ENCODE assay signal across 16 cellular contexts in genomic region chr2:72913531-72914225, GRCh38. TPM values are rescaled to one million over a fixed set of nuclear protein-coding genes. Genes with fewer than 3 reads are reported as not detected.
A peak's percentile ranks its signal among the peaks of the same experiment; 100 is the strongest.
DNase-seq lines count a peak whose midpoint lies in the region; ATAC-seq, FAIRE-seq and TF ChIP-seq lines count a peak whose summit lies in the region.
"Had no signal": no experiment of that assay in that cellular context is flagged by ENCODE, and none has a peak within 500 bp of the region (broad histone marks: within the 10 kb centered on the region; RNA-seq: fewer than 3 reads in every experiment).

No MANE protein-coding gene starts in this region.

- POLR2A ChIA-PET in H1 (lab: Charles Lee; ENCODE audit: partially characterized antibody) = interaction anchor here (1.0 to 1.9 kb wide), 2 partner anchors 10 to 18 kb away, joined by 3 to 8 read pairs; no protein-coding TSS in a partner anchor
- POLR2A ChIA-PET in activated CD8-positive, alpha-beta T cell treated with anti-CD3 and anti-CD28 coated beads for 36 hours (lab: Charles Lee) = no interaction called here

- H3K4me3 ChIP-seq in H1 (ENCODE audit: extremely low read depth in 1 of 4, insufficient read depth in 2 of 4, low read depth in 3 of 4, low read length in 4 of 4) = no peak overlapping the region
- H3K4me3 ChIP-seq in neuronal stem cell (ENCODE audit: low read length in 2 of 2) = no peak overlapping the region
- H3K4me3 ChIP-seq: left lung, tibial nerve had no signal

- H3K23ac ChIP-seq in H1 (ENCODE audit: insufficient read length) = no peak overlapping the region
- H3K23ac ChIP-seq in neuronal stem cell (ENCODE audit: low read depth, low read length, poor library complexity) = no peak overlapping the region

- H3K4me1 ChIP-seq in H1 (replicated peaks in 1 of 4; ENCODE audit: control insufficient read depth in 3 of 4, insufficient read depth in 4 of 4, low read length in 3 of 4) (peaks cover 16 to 38% (median 22%) of the 10 kb centered on the region in 4 experiments), neuronal stem cell (ENCODE audit: control insufficient read depth in 2 of 2, insufficient read depth in 1 of 2, low read depth in 1 of 2, low read length in 2 of 2) (peaks cover 7 to 23% of the 10 kb centered on the region in 2 donors)

- CTCF ChIA-PET in H1 (lab: Charles Lee; ENCODE audit: partially characterized antibody) = interaction anchor here (0.7 to 24.3 kb wide), 8 partner anchors 12 to 264 kb away, joined by 3 to 497 read pairs (median 4); partner anchors contain the start of gene SPR
- CTCF ChIA-PET in activated CD8-positive, alpha-beta T cell treated with anti-CD3 and anti-CD28 coated beads for 36 hours (lab: Charles Lee) = interaction anchor here (1.0 to 2.8 kb wide), 2 partner anchors 21 to 60 kb away, joined by 3 to 13 read pairs; no protein-coding TSS in a partner anchor

- H3K36me3 Mint-ChIP-seq in activated CD8-positive, alpha-beta T cell treated with anti-CD3 and anti-CD28 coated beads for 36 hours (ENCODE audit: low read depth) = no peaks in the 10 kb centered on the region
- H3K36me3 Mint-ChIP-seq: activated naive CD8-positive, alpha-beta T cell treated with anti-CD3 and anti-CD28 coated beads, Interleukin-2, amount 10 ng/mL, durations not matched to agents 7 days and 5 days had no signal

- H2AK5ac ChIP-seq in H1 (ENCODE audit: low read depth, low read length) = 0 out of 2 replicates have a peak overlapping the region, but pooled peaks have one; percentile 92
- peak overlapping the region; percentile 77 for H2AK5ac ChIP-seq in neuronal stem cell (ENCODE audit: low read depth, low read length)

- no peak overlapping the region for H2BK20ac ChIP-seq in H1 (ENCODE audit: low read length)

- no peak for ATAC-seq in HG03432 (IDR thresholded peaks at IDR 0.05; ENCODE audit: unreplicated experiment)
- no peak for ATAC-seq in activated CD8-positive, alpha-beta T cell treated with anti-CD3 and anti-CD28 coated beads for 36 hours
- ATAC-seq: left lung had no signal

- H2BK15ac ChIP-seq in H1 (ENCODE audit: low read length) = 0 out of 2 replicates have a peak overlapping the region, but pooled peaks have one; percentile 0
- H2BK15ac ChIP-seq in neuronal stem cell (ENCODE audit: low read length) = no peak overlapping the region

- H4K91ac ChIP-seq in H1 (replicated peaks; ENCODE audit: insufficient read length, low read length) (no peak overlapping the region), neuronal stem cell (ENCODE audit: low read depth, low read length, poor library complexity) (no peak overlapping the region)

- H2BK12ac ChIP-seq in H1 (ENCODE audit: low read depth, low read length) (peak overlapping the region; percentile 84; the same call in 1 of the 2 replicates), neuronal stem cell (ENCODE audit: low read length) (no peak overlapping the region)

- H3K9ac ChIP-seq in H1 (replicated peaks in 1 of 4; ENCODE audit: extremely low read depth in 1 of 4, low read depth in 3 of 4, low read length in 3 of 4) = no peak overlapping the region
- no peak overlapping the region for H3K9ac ChIP-seq in neuronal stem cell (ENCODE audit: low read depth, low read length, poor library complexity)

- 31% methylated on average over 8 of the region's 8 CpGs; no CpG with 5 or more reads in 1 of the 2 experiments for WGBS in H1 (ENCODE audit: extremely low coverage in 1 of 2, insufficient coverage in 1 of 2, insufficient read length in 1 of 2, insufficient replicate concordance in 2 of 2, low coverage in 1 of 2, low lambda C conversion rate in 2 of 2, missing lambda C conversion rate in 1 of 2), 2 experiments
- WGBS in neuronal stem cell (ENCODE audit: extremely low coverage in 2 of 2, insufficient read length in 2 of 2, insufficient replicate concordance in 1 of 2), 2 donors = no CpG with 5 or more reads among the region's 8 CpGs

- peak overlapping the region in 1 of 2 experiments; percentile 97; a peak in 1 of 4 replicates for H3K4me2 ChIP-seq in H1 (ENCODE audit: insufficient read depth in 1 of 2, low read depth in 2 of 2, low read length in 2 of 2)
- no peak overlapping the region for H3K4me2 ChIP-seq in neuronal stem cell (ENCODE audit: insufficient read depth, low read length, poor library complexity, severe bottlenecking)

- no peak overlapping the region for H2AFZ ChIP-seq in H1 (ENCODE audit: low read length)
- H2AFZ ChIP-seq in neuronal stem cell (ENCODE audit: low read length) = no peak overlapping the region

- H3K79me2 ChIP-seq in H1 (ENCODE audit: control insufficient read depth in 1 of 2, insufficient read depth in 2 of 2, low read length in 2 of 2) = no peaks in the 10 kb centered on the region

- H4K20me1 ChIP-seq in H1 (replicated peaks in 1 of 2; ENCODE audit: control insufficient read depth in 1 of 2, insufficient read depth in 2 of 2, low read length in 2 of 2) = peaks cover 2 to 3% of the 10 kb centered on the region in 2 experiments

- DNase-seq in DMS53 (lab: John Stamatoyannopoulos, UW) (peak; percentile 17), DMS53 treated with DMSO at 0.1 percent for 48 hours (lab: John Stamatoyannopoulos, UW; ENCODE audit: unreplicated experiment) (no peak), NCI-H2171 treated with DMSO at 0.1 percent for 48 hours (lab: John Stamatoyannopoulos, UW) (peak; percentile 43), H1 (ENCODE audit: low read depth in 1 of 2, low spot score in 2 of 2) (no peak), neuronal stem cell (ENCODE audit: low spot score) (no peak), pons (ENCODE audit: low spot score) (no peak)
- DNase-seq in activated CD8-positive, alpha-beta T cell treated with anti-CD3 and anti-CD28 coated beads for 36 hours = no peak
- DNase-seq: 8988T; activated naive CD8-positive, alpha-beta T cell treated with anti-CD3 and anti-CD28 coated beads, Interleukin-2, amount 10 ng/mL, durations not matched to agents 7 days and 5 days; left lung; NCI-H510A; stimulated activated CD4-positive, alpha-beta T cell treated with anti-CD3 and anti-CD28 coated beads, Interleukin-12 subunit alpha, Interleukin-12 subunit beta, amount 100 ng/mL, for 4 hours had no signal

- H3K27ac ChIP-seq in H1 (ENCODE audit: low read depth, low read length) (no peak overlapping the region), neuronal stem cell (replicated peaks; ENCODE audit: low read length) (no peak overlapping the region)
- H3K27ac ChIP-seq: left lung, tibial nerve had no signal

- H3K79me1 ChIP-seq in H1 (ENCODE audit: low read depth, low read length) (no peaks in the 10 kb centered on the region), neuronal stem cell (ENCODE audit: low read depth, low read length) (peaks cover 3% of the 10 kb centered on the region)

- peak; percentile 84 for FAIRE-seq in H1 (lab: Jason Lieb, UNC)

- H3K36me3 ChIP-seq in H1 (ENCODE audit: control insufficient read depth in 2 of 4, insufficient read depth in 4 of 4, low read length in 3 of 4) (peaks cover 0 to 6% (median 0%) of the 10 kb centered on the region in 4 experiments; a peak in 1 of 8 replicates), neuronal stem cell (replicated peaks in 1 of 2; ENCODE audit: control insufficient read depth in 2 of 2, insufficient read depth in 2 of 2, low read length in 2 of 2) (no peaks in the 10 kb centered on the region)
- H3K36me3 ChIP-seq: left lung, tibial nerve had no signal

- H2BK5ac ChIP-seq in H1 (ENCODE audit: low read depth, low read length) (no peak overlapping the region), neuronal stem cell (ENCODE audit: low read length) (no peak overlapping the region)

- TF ChIP-seq RAD21 in H1 (IDR thresholded peaks at IDR 0.05 in 1 of 2, conservative IDR thresholded peaks at IDR 0.05 in 1 of 2; ENCODE audit: low read depth in 2 of 2, low read length in 2 of 2) = peak; percentile 16 to 22; a peak in 2 of 4 replicates

- H3K27ac Mint-ChIP-seq in activated CD8-positive, alpha-beta T cell treated with anti-CD3 and anti-CD28 coated beads for 36 hours = no peak overlapping the region
- H3K27ac Mint-ChIP-seq: activated naive CD8-positive, alpha-beta T cell treated with anti-CD3 and anti-CD28 coated beads, Interleukin-2, amount 10 ng/mL, durations not matched to agents 7 days and 5 days; T-helper 2 cell treated with Interferon-gamma antibody and Interleukin-4, amounts not matched to agents 5 μg/mL and 100 μg/mL, for 36 hours had no signal

- H3K4me1 Mint-ChIP-seq in activated CD8-positive, alpha-beta T cell treated with anti-CD3 and anti-CD28 coated beads for 36 hours (ENCODE audit: low read depth) = peaks cover 21% of the 10 kb centered on the region

- H4K5ac ChIP-seq in H1 (ENCODE audit: insufficient read length, low read depth, low read length) = no peak overlapping the region

- peaks cover 75% of the 10 kb centered on the region for H3K27me3 Mint-ChIP-seq in activated CD8-positive, alpha-beta T cell treated with anti-CD3 and anti-CD28 coated beads for 36 hours

- peaks cover 24% of the 10 kb centered on the region; the same call in 1 of the 2 replicates for H3K23me2 ChIP-seq in H1 (ENCODE audit: low read depth, low read length)

- TF ChIP-seq CTCF in H1 (IDR thresholded peaks at IDR 0.05; ENCODE audit: control extremely low read depth in 1 of 3, insufficient read depth in 1 of 3, low read depth in 1 of 3, low read length in 3 of 3) = peak in 2 of 3 experiments; percentile 17 to 37; a peak in 2 of 4 replicates
- no peak for TF ChIP-seq CTCF in activated CD8-positive, alpha-beta T cell treated with anti-CD3 and anti-CD28 coated beads for 36 hours (IDR thresholded peaks at IDR 0.05)

- H3K4me3 Mint-ChIP-seq in activated CD8-positive, alpha-beta T cell treated with anti-CD3 and anti-CD28 coated beads for 36 hours = no peak overlapping the region
- H3K4me3 Mint-ChIP-seq: activated naive CD8-positive, alpha-beta T cell treated with anti-CD3 and anti-CD28 coated beads, Interleukin-2, amount 10 ng/mL, durations not matched to agents 7 days and 5 days; T-helper 2 cell treated with Interferon-gamma antibody and Interleukin-4, amounts not matched to agents 5 μg/mL and 100 μg/mL, for 36 hours had no signal

- intact Hi-C loops in activated CD8-positive, alpha-beta T cell treated with anti-CD3 and anti-CD28 coated beads for 36 hours (cut with micrococcal nuclease) = no loop called here

- TF ChIP-seq POLR2A in H1 (IDR thresholded peaks at IDR 0.05; ENCODE audit: control extremely low read depth in 1 of 2, low read depth in 2 of 2, low read length in 2 of 2) = no peak

- peaks cover 62 to 88% (median 76%) of the 10 kb centered on the region in 4 experiments for H3K27me3 ChIP-seq in H1 (replicated peaks in 1 of 4; ENCODE audit: control insufficient read depth in 3 of 4, extremely low read depth in 1 of 4, insufficient read depth in 3 of 4, low read length in 3 of 4)
- peaks cover 6 to 96% (median 59%) of the 10 kb centered on the region in 3 experiments for H3K27me3 ChIP-seq in neuronal stem cell (ENCODE audit: control insufficient read depth in 3 of 3, insufficient read depth in 3 of 3, low read depth in 1 of 3, low read length in 3 of 3)

- no peak overlapping the region for H3K14ac ChIP-seq in H1 (ENCODE audit: insufficient read length)
- no peak overlapping the region for H3K14ac ChIP-seq in neuronal stem cell (ENCODE audit: low read length)

- H2BK120ac ChIP-seq in H1 (replicated peaks; ENCODE audit: low read depth, low read length) = no peak overlapping the region
- no peak overlapping the region for H2BK120ac ChIP-seq in neuronal stem cell (ENCODE audit: low read depth, low read length)

- H3K9me3 Mint-ChIP-seq in activated CD8-positive, alpha-beta T cell treated with anti-CD3 and anti-CD28 coated beads for 36 hours = no peaks in the 10 kb centered on the region
- H3K9me3 Mint-ChIP-seq: activated naive CD8-positive, alpha-beta T cell treated with anti-CD3 and anti-CD28 coated beads, Interleukin-2, amount 10 ng/mL, durations not matched to agents 7 days and 5 days; T-helper 2 cell treated with Interferon-gamma antibody and Interleukin-4, amounts not matched to agents 5 μg/mL and 100 μg/mL, for 36 hours had no signal

- no peak overlapping the region for H3K4ac ChIP-seq in H1 (replicated peaks; ENCODE audit: insufficient read length, low read depth, low read length)
- H3K4ac ChIP-seq in neuronal stem cell (ENCODE audit: low read length) = no peak overlapping the region

- H4K8ac ChIP-seq in H1 (ENCODE audit: extremely low read depth, insufficient read depth, low read length) = no peak overlapping the region
- no peak overlapping the region for H4K8ac ChIP-seq in neuronal stem cell (ENCODE audit: low read depth, low read length)

- no peak overlapping the region for H3K18ac ChIP-seq in H1 (ENCODE audit: extremely low read depth, low read length)
- peak overlapping the region; percentile 78 for H3K18ac ChIP-seq in neuronal stem cell (ENCODE audit: low read length)

- no peak for TF ChIP-seq EP300 in H1 (IDR thresholded peaks at IDR 0.05; ENCODE audit: borderline replicate concordance in 1 of 2, low read depth in 2 of 2, low read length in 2 of 2)

- H3K56ac ChIP-seq in H1 (replicated peaks; ENCODE audit: insufficient read length, low read depth, low read length) = no peak overlapping the region

- H3K9me3 ChIP-seq in H1 (ENCODE audit: insufficient read depth in 2 of 2, low read depth in 1 of 2, low read length in 1 of 2) = no peaks in the 10 kb centered on the region
- no peaks in the 10 kb centered on the region for H3K9me3 ChIP-seq in neuronal stem cell (replicated peaks in 1 of 2; ENCODE audit: control insufficient read depth in 2 of 2, insufficient read depth in 1 of 2, low read depth in 1 of 2, low read length in 2 of 2)
- H3K9me3 ChIP-seq: left lung, tibial nerve had no signal

RNA-seq across cellular contexts. Expression of gene EMX1, which starts 3.6 kb away (rescaled TPM):
- 4.8 and 4.9 TPM in 2 replicates for total RNA-seq in H1 (2021; fragmentation: NEBNext Ultra II Directional; extraction: Animal tissue kit (Norgen Biotek cat#: 25700))
- polyA plus RNA-seq in H1 (2011; rRNA removed) = 2.4 and 3.3 TPM in 2 replicates
- 2.8 TPM for polyA plus RNA-seq in H1 (2011; cell fraction: cytosol; rRNA removed)
- polyA plus RNA-seq in H1 (2011; cell fraction: nucleus; rRNA removed) = 3.5 TPM
- 2.2 to 3.8 TPM (median 3.0 TPM) in 4 replicates for polyA plus RNA-seq in H1 (2012, experiment 1 of 2)
- polyA plus RNA-seq in H1 (2012, experiment 2 of 2) = 1.8 TPM
- 3.2 TPM for polyA plus RNA-seq in H1 (2013, experiment 1 of 2)
- polyA plus RNA-seq in H1 (2013, experiment 2 of 2) = 3.2 TPM
- polyA minus RNA-seq in H1 (2011; rRNA and poly(A)+ RNA removed) = 1.1 and 2.1 TPM in 2 replicates
- polyA minus RNA-seq in H1 (2011; cell fraction: cytosol; rRNA and poly(A)+ RNA removed) = 3.4 TPM
- 3.5 TPM for polyA minus RNA-seq in H1 (2011; cell fraction: nucleus; rRNA and poly(A)+ RNA removed)
- 29.5 TPM for polyA plus RNA-seq in neuronal stem cell (2013, experiment 1 of 2)
- polyA plus RNA-seq in neuronal stem cell (2013, experiment 2 of 2) = 28.8 TPM
- not detected for total RNA-seq in activated CD8-positive, alpha-beta T cell treated with anti-CD3 and anti-CD28 coated beads for 36 hours
- total RNA-seq: activated naive CD8-positive, alpha-beta T cell treated with anti-CD3 and anti-CD28 coated beads, Interleukin-2, amount 10 ng/mL, durations not matched to agents 7 days and 5 days; left lung; RPMI7951; tibial nerve had no signal

RNA-seq across cellular contexts. Expression of gene SPR, which starts 26.5 kb away (rescaled TPM):
- total RNA-seq in H1 (2021; fragmentation: NEBNext Ultra II Directional; extraction: Animal tissue kit (Norgen Biotek cat#: 25700)) = 10.7 and 11.5 TPM in 2 replicates
- 4.2 and 4.5 TPM in 2 replicates for polyA plus RNA-seq in H1 (2011; rRNA removed)
- polyA plus RNA-seq in H1 (2011; cell fraction: cytosol; rRNA removed) = 8.9 TPM
- polyA plus RNA-seq in H1 (2011; cell fraction: nucleus; rRNA removed) = 5.4 TPM
- 7.2 to 11.0 TPM (median 10.2 TPM) in 4 replicates for polyA plus RNA-seq in H1 (2012, experiment 1 of 2)
- 9.2 TPM for polyA plus RNA-seq in H1 (2012, experiment 2 of 2)
- 5.3 TPM for polyA plus RNA-seq in H1 (2013, experiment 1 of 2)
- 6.1 TPM for polyA plus RNA-seq in H1 (2013, experiment 2 of 2)
- 2.3 and 4.9 TPM in 2 replicates for polyA minus RNA-seq in H1 (2011; rRNA and poly(A)+ RNA removed)
- polyA minus RNA-seq in H1 (2011; cell fraction: cytosol; rRNA and poly(A)+ RNA removed) = 4.0 TPM
- 2.3 TPM for polyA minus RNA-seq in H1 (2011; cell fraction: nucleus; rRNA and poly(A)+ RNA removed)
- 3.7 TPM for polyA plus RNA-seq in neuronal stem cell (2013, experiment 1 of 2)
- polyA plus RNA-seq in neuronal stem cell (2013, experiment 2 of 2) = 4.0 TPM
- total RNA-seq in activated CD8-positive, alpha-beta T cell treated with anti-CD3 and anti-CD28 coated beads for 36 hours = 1 to 10 TPM; 7.8 to 9.4 TPM

Comparison
In these comparisons a context has a peak if more than half of its experiments do, and no peak if none do; other contexts are left out.
1. DNase-seq: peak in DMS53 (single experiment) and NCI-H2171 treated with DMSO at 0.1 percent for 48 hours (single experiment); none in DMS53 treated with DMSO at 0.1 percent for 48 hours (single experiment), H1 (0 of 2), neuronal stem cell (single experiment), pons (single experiment) and activated CD8-positive, alpha-beta T cell treated with anti-CD3 and anti-CD28 coated beads for 36 hours (single experiment).